14 cellular contexts compared by ENCODE assay signal in the genomic region with DNA sequence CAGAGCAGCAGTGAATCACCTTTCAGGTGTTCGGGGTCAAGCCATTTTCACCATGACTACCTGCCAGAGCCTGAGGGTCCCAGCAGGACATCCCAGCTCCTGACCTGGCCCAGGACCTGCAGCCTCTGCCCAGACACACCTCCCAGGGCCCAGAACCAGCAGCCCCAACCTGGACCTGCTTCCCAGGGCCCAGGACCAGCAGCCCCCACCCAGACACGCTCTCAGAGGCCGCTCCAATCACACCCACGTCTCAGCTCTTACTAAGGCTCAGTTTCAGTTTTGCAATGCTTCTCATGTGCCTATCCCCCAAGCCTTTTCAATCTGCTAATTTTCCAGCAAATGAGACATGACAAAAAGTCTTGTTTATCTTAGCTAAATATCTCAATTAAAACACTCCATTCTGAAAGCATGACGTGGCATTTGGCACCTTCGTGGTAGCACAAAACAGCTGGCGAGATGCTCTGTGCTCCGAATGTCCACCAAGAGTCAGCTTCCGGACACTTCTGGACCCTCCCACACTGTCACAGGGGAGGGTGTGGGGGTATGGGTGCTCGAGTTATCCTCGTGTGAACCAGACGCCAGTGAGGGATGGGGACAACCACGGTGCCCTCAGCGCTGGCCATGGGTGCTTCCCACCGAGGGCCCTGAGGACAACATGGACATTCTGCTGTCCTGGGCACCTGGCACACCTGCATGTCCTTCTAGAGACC.
DNase-seq lines count a peak whose midpoint lies in the region; ATAC-seq, FAIRE-seq and TF ChIP-seq lines count a peak whose summit lies in the region.
"Had no signal": no experiment of that assay in that cellular context is flagged by ENCODE, and none has a peak within 500 bp of the region (broad histone marks: within the 10 kb centered on the region; RNA-seq: fewer than 3 reads in every experiment).

No MANE protein-coding gene starts in this region.

- TF ChIP-seq CTCF in body of pancreas (IDR thresholded peaks at IDR 0.05) (no peak), keratinocyte (optimal IDR thresholded peaks at IDR 0.05 in 1 of 3, IDR thresholded peaks at IDR 0.05 in 1 of 3, conservative IDR thresholded peaks at IDR 0.05 in 1 of 3; ENCODE audit: extremely low read depth in 1 of 3, insufficient read depth in 2 of 3, low read length in 3 of 3) (no peak), spleen (IDR thresholded peaks at IDR 0.05 in 8 of 11, conservative IDR thresholded peaks at IDR 0.05 in 3 of 11) (no peak)

- DNase-seq in H4 (ENCODE audit: low spot score) (peak; percentile 18), body of pancreas (peak in 3 of 4 donors; percentile 3 to 11 (median 6)), keratinocyte (ENCODE audit: low read depth, low spot score) (no peak), spleen (peak; percentile 67), C1 segment of cervical spinal cord (lab: John Stamatoyannopoulos, UW) (no peak), inferior parietal cortex (ENCODE audit: extremely low spot score) (no peak), caudate nucleus (lab: John Stamatoyannopoulos, UW) (no peak)
- DNase-seq in stimulated activated naive B cell treated with anti-CD40 and anti-IgM and Interleukin-4, amounts not matched to agents 10 μg/mL and 1 μg/mL and 100 μg/mL, for 72 hours, result no peak
- DNase-seq: activated naive CD4-positive, alpha-beta T cell treated with anti-CD3 and anti-CD28 coated beads, Interleukin-2, amount 10 ng/mL, durations not matched to agents 7 days and 5 days; BE2C; heart right ventricle; HFFc6 had no signal

- ATAC-seq in body of pancreas, result no peak
- no peak for ATAC-seq in stimulated activated naive B cell treated with anti-CD40 and anti-IgM and Interleukin-4, amounts not matched to agents 10 μg/mL and 1 μg/mL and 100 μg/mL, for 72 hours (replicated peaks)
- ATAC-seq: SK-N-SH treated with all-trans-retinoic acid at 6 μM for 48 hours had no signal

- no peak for FAIRE-seq in keratinocyte (lab: Jason Lieb, UNC)

- dilution Hi-C loops in keratinocyte (cut with MboI; ENCODE audit: extremely low pct_ligation_motif_present, low sequenced_read_pairs), result no loop called here

- no peak overlapping the region for H3K4me3 Mint-ChIP-seq in stimulated activated naive B cell treated with anti-CD40 and anti-IgM and Interleukin-4, amounts not matched to agents 10 μg/mL and 1 μg/mL and 100 μg/mL, for 72 hours
- H3K4me3 Mint-ChIP-seq: activated naive CD4-positive, alpha-beta T cell treated with anti-CD3 and anti-CD28 coated beads, Interleukin-2, amount 10 ng/mL, durations not matched to agents 7 days and 5 days; HFFc6 had no signal

- no peaks in the 10 kb centered on the region for H3K27me3 ChIP-seq in body of pancreas
- no peaks in the 10 kb centered on the region for H3K27me3 ChIP-seq in keratinocyte (ENCODE audit: control insufficient read depth, extremely low read depth, insufficient read depth, low read length)
- H3K27me3 ChIP-seq in spleen (replicated peaks in 1 of 7), result no peaks in the 10 kb centered on the region
- H3K27me3 ChIP-seq: BE2C, cardiac muscle cell, heart right ventricle had no signal

- peaks cover 3 to 6% of the 10 kb centered on the region in 2 donors for H3K36me3 Mint-ChIP-seq in stimulated activated naive B cell treated with anti-CD40 and anti-IgM and Interleukin-4, amounts not matched to agents 10 μg/mL and 1 μg/mL and 100 μg/mL, for 72 hours
- H3K36me3 Mint-ChIP-seq: activated naive CD4-positive, alpha-beta T cell treated with anti-CD3 and anti-CD28 coated beads, Interleukin-2, amount 10 ng/mL, durations not matched to agents 7 days and 5 days had no signal

- no peaks in the 10 kb centered on the region for H3K79me2 ChIP-seq in keratinocyte (ENCODE audit: control insufficient read depth, insufficient read depth, low read length)

- TF ChIP-seq POLR2A in body of pancreas (IDR thresholded peaks at IDR 0.05), result no peak
- TF ChIP-seq POLR2A in spleen (IDR thresholded peaks at IDR 0.05), result no peak

- no peaks in the 10 kb centered on the region for H3K9me3 ChIP-seq in body of pancreas
- peaks cover 9% of the 10 kb centered on the region for H3K9me3 ChIP-seq in keratinocyte (ENCODE audit: control insufficient read depth, low read depth, low read length)
- peaks cover 0 to 31% (median 13%) of the 10 kb centered on the region in 8 donors for H3K9me3 ChIP-seq in spleen
- H3K9me3 ChIP-seq: BE2C had no signal

- H3K4me1 ChIP-seq in body of pancreas (no peaks in the 10 kb centered on the region), keratinocyte (ENCODE audit: control insufficient read depth, extremely low read depth, insufficient read depth, low read length) (peaks cover 13% of the 10 kb centered on the region), spleen (peaks cover 0 to 6% (median 0%) of the 10 kb centered on the region in 6 donors)
- H3K4me1 ChIP-seq: BE2C had no signal

- intact Hi-C loops in body of pancreas (cut with DNase I) (no loop called here), spleen (cut with DNase I; ENCODE audit: low total_unique reads) (no loop called here)

- H3K27ac Mint-ChIP-seq in stimulated activated naive B cell treated with anti-CD40 and anti-IgM and Interleukin-4, amounts not matched to agents 10 μg/mL and 1 μg/mL and 100 μg/mL, for 72 hours, result no peak overlapping the region
- H3K27ac Mint-ChIP-seq: activated naive CD4-positive, alpha-beta T cell treated with anti-CD3 and anti-CD28 coated beads, Interleukin-2, amount 10 ng/mL, durations not matched to agents 7 days and 5 days; HFFc6 had no signal

- no peaks in the 10 kb centered on the region for H3K4me1 Mint-ChIP-seq in stimulated activated naive B cell treated with anti-CD40 and anti-IgM and Interleukin-4, amounts not matched to agents 10 μg/mL and 1 μg/mL and 100 μg/mL, for 72 hours
- H3K4me1 Mint-ChIP-seq: activated naive CD4-positive, alpha-beta T cell treated with anti-CD3 and anti-CD28 coated beads, Interleukin-2, amount 10 ng/mL, durations not matched to agents 7 days and 5 days had no signal

- H3K36me3 ChIP-seq in body of pancreas (replicated peaks in 1 of 2; ENCODE audit: insufficient read depth in 1 of 2, low read depth in 2 of 2) (no peaks in the 10 kb centered on the region), keratinocyte (ENCODE audit: control insufficient read depth in 2 of 2, extremely low read depth in 1 of 2, insufficient read depth in 2 of 2, low read length in 2 of 2) (no peaks in the 10 kb centered on the region), spleen (no peaks in the 10 kb centered on the region)
- H3K36me3 ChIP-seq: BE2C, cardiac muscle cell, heart right ventricle had no signal

- H3K4me2 ChIP-seq in keratinocyte (ENCODE audit: control insufficient read depth, extremely low read depth, insufficient read depth, low read depth, low read length), result peak overlapping the region; percentile 34

- no peak overlapping the region for H3K4me3 ChIP-seq in body of pancreas
- H3K4me3 ChIP-seq in keratinocyte (ENCODE audit: control insufficient read depth in 2 of 3, extremely low read depth in 1 of 3, insufficient read depth in 2 of 3, low read depth in 1 of 3, low read length in 3 of 3), result no peak overlapping the region
- H3K4me3 ChIP-seq in spleen, result no peak overlapping the region
- H3K4me3 ChIP-seq: cardiac muscle cell had no signal

- 83 to 85% methylated on average over 15 of the region's 15 CpGs for WGBS in body of pancreas, 2 donors
- 75 to 82% (median 76%) methylated on average over 12 to 15 of the region's 15 CpGs for WGBS in spleen, 5 donors

- H3K9ac ChIP-seq in keratinocyte (ENCODE audit: control insufficient read depth, extremely low read depth, insufficient read depth, low read length), result no peak overlapping the region

- peak overlapping the region; percentile 30 for H2AFZ ChIP-seq in keratinocyte (ENCODE audit: control insufficient read depth, low read length)

- H3K9me3 Mint-ChIP-seq in stimulated activated naive B cell treated with anti-CD40 and anti-IgM and Interleukin-4, amounts not matched to agents 10 μg/mL and 1 μg/mL and 100 μg/mL, for 72 hours, result peaks cover 15 to 16% of the 10 kb centered on the region in 2 donors

- no peaks in the 10 kb centered on the region for H4K20me1 ChIP-seq in keratinocyte (ENCODE audit: control insufficient read depth, extremely low read depth, insufficient read depth, low read length)

- H3K9me1 ChIP-seq in keratinocyte (ENCODE audit: control insufficient read depth, extremely low read depth, insufficient read depth, low read length), result no peaks in the 10 kb centered on the region

- H3K27ac ChIP-seq in body of pancreas, result no peak overlapping the region
- no peak overlapping the region for H3K27ac ChIP-seq in keratinocyte (ENCODE audit: control insufficient read depth, insufficient read depth, low read length)
- H3K27ac ChIP-seq in spleen, result peak overlapping the region in 6 of 8 donors; percentile 58 to 77 (median 68)
- H3K27ac ChIP-seq in caudate nucleus (ENCODE audit: low read depth, low read length), result no peak overlapping the region
- H3K27ac ChIP-seq: cardiac muscle cell had no signal

- H3K27me3 Mint-ChIP-seq in stimulated activated naive B cell treated with anti-CD40 and anti-IgM and Interleukin-4, amounts not matched to agents 10 μg/mL and 1 μg/mL and 100 μg/mL, for 72 hours, result peaks cover 0 to 11% of the 10 kb centered on the region in 2 donors

Comparison
In these comparisons a context has a peak if more than half of its experiments do, and no peak if none do; other contexts are left out.
1. DNase-seq: peak in H4 (single experiment), body of pancreas (3 of 4) and spleen (single experiment); none in keratinocyte (single experiment), C1 segment of cervical spinal cord (0 of 14), inferior parietal cortex (single experiment), stimulated activated naive B cell treated with anti-CD40 and anti-IgM and Interleukin-4, amounts not matched to agents 10 μg/mL and 1 μg/mL and 100 μg/mL, for 72 hours (single experiment) and caudate nucleus (0 of 61).
2. H3K27ac ChIP-seq: peak in spleen (6 of 8); none in body of pancreas (0 of 4), keratinocyte (single experiment) and caudate nucleus (single experiment).